25 cellular contexts compared by ENCODE assay signal in genomic region chr19:32631381-32631780, GRCh38.
"Had no signal": no experiment of that assay in that cellular context is flagged by ENCODE, and none has a peak within 500 bp of the region (broad histone marks: within the 10 kb centered on the region; RNA-seq: fewer than 3 reads in every experiment).

No MANE protein-coding gene starts in this region.

- H3K4me1 ChIP-seq: adrenal gland, left lung, prostate gland, right atrium auricular region, spleen, tibial nerve, uterus had no signal

- H3K27me3 ChIP-seq: adrenal gland, heart right ventricle, left lung, neutrophil, ovary, right atrium auricular region, spleen, tibial nerve, uterus had no signal

- DNase-seq: activated CD4-positive, alpha-beta T cell treated with anti-CD3 and anti-CD28 coated beads for 1 hour; activated CD4-positive, alpha-beta T cell treated with anti-CD3 and anti-CD28 coated beads, Interleukin-2, amount 50 U/mL, for 1 hour; activated CD8-positive, alpha-beta T cell treated with anti-CD3 and anti-CD28 coated beads, Interleukin-2, amount 10 ng/mL, durations not matched to agents 7 days and 5 days; activated T-cell treated with anti-CD3 and anti-CD28 coated beads, Interleukin-2, amount 50 U/mL, for 1 hour; adrenal gland; cerebellar nuclear complex; cortex of kidney; heart right ventricle; kidney; left lung; natural killer cell; ovary; spleen; stimulated activated CD4-positive, alpha-beta T cell treated with anti-CD3 and anti-CD28 coated beads, Interleukin-4, amount 100 ng/mL, for 24 hours; substantia nigra; T-helper 1 cell; uterus had no signal

- H3K9me3 ChIP-seq: adrenal gland, heart right ventricle, left lung, neutrophil, ovary, prostate gland, right atrium auricular region, spleen, tibial nerve, uterus had no signal

- H3K27me3 Mint-ChIP-seq: activated naive CD8-positive, alpha-beta T cell; activated T-helper 17 cell treated with anti-CD3 and anti-CD28 coated beads, Interleukin-2, amount 50 U/mL, for 72 hours; stimulated activated naive CD8-positive, alpha-beta T cell treated with anti-CD3 and anti-CD28 coated beads, Interleukin-15, Interleukin-2, amounts not matched to agents 100 ng/mL and 50 ng/mL, for 24 hours had no signal

- H3K27ac ChIP-seq: adrenal gland, epithelial cell of prostate, heart right ventricle, left lung, neutrophil, ovary, prostate gland, right atrium auricular region, spleen, tibial nerve, uterus had no signal

- H3K9me3 Mint-ChIP-seq: activated T-helper 17 cell treated with anti-CD3 and anti-CD28 coated beads, Interleukin-2, amount 50 U/mL, for 72 hours; natural killer cell; stimulated activated naive CD8-positive, alpha-beta T cell treated with anti-CD3 and anti-CD28 coated beads, Interleukin-15, Interleukin-2, amounts not matched to agents 100 ng/mL and 50 ng/mL, for 24 hours had no signal

- ATAC-seq: activated CD8-positive, alpha-beta T cell treated with anti-CD3 and anti-CD28 coated beads, Interleukin-2, amount 10 ng/mL, durations not matched to agents 7 days and 5 days; activated T-helper 17 cell treated with anti-CD3 and anti-CD28 coated beads, Interleukin-2, amount 50 U/mL, for 72 hours; left lung; natural killer cell had no signal

- H3K4me3 ChIP-seq: adrenal gland, heart right ventricle, left lung, ovary, prostate gland, right atrium auricular region, spleen, tibial nerve, uterus had no signal

- H3K4me3 Mint-ChIP-seq: activated CD8-positive, alpha-beta T cell treated with anti-CD3 and anti-CD28 coated beads, Interleukin-2, amount 10 ng/mL, durations not matched to agents 7 days and 5 days; activated naive CD8-positive, alpha-beta T cell; activated T-helper 17 cell treated with anti-CD3 and anti-CD28 coated beads, Interleukin-2, amount 50 U/mL, for 72 hours; natural killer cell; stimulated activated naive CD8-positive, alpha-beta T cell treated with anti-CD3 and anti-CD28 coated beads, Interleukin-15, Interleukin-2, amounts not matched to agents 100 ng/mL and 50 ng/mL, for 24 hours had no signal

- H3K4me1 Mint-ChIP-seq: activated T-helper 17 cell treated with anti-CD3 and anti-CD28 coated beads, Interleukin-2, amount 50 U/mL, for 72 hours; natural killer cell had no signal

- H3K36me3 ChIP-seq: ovary, prostate gland, uterus had no signal

- H3K27ac Mint-ChIP-seq: activated CD8-positive, alpha-beta T cell treated with anti-CD3 and anti-CD28 coated beads, Interleukin-2, amount 10 ng/mL, durations not matched to agents 7 days and 5 days; activated naive CD8-positive, alpha-beta T cell; activated T-helper 17 cell treated with anti-CD3 and anti-CD28 coated beads, Interleukin-2, amount 50 U/mL, for 72 hours; natural killer cell; stimulated activated naive CD8-positive, alpha-beta T cell treated with anti-CD3 and anti-CD28 coated beads, Interleukin-15, Interleukin-2, amounts not matched to agents 100 ng/mL and 50 ng/mL, for 24 hours had no signal
